Comparison of ENCODE assay signal across 13 cellular contexts in the genomic region with DNA sequence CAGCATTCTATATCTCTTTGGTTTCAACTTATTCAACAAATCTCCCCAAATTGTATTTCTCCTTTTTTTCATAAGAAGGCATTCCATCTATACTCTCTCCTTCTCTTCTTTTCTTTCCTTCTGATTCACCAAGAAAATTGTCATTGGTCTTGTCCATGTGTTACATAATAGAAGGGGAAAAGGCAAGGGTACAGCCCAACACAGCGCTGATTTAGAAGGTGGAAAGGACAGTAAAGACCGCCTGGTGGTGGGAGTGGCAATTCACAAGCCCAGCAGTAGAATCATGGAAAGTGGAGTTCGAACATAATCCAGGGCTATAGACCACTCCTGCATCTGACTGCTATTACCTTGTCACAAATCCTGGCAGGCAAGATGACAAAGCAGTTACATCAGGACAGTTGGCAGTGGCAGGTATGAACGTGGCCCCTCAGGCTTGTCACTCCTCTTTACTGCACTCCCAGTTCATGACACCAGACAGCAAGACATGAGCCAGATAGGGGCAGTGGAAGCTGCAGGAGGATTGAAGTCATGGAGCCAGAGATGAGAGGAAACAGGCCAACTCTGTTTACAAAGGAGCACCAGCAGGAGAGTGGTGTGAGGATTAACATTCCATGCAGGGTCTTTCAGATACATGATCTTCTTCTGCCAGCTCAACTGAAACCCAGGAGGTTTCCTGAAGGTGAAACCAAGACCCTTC. TPM values are rescaled to one million over a fixed set of nuclear protein-coding genes. Genes with fewer than 3 reads are reported as not detected.
DNase-seq lines count a peak whose midpoint lies in the region; ATAC-seq and TF ChIP-seq lines count a peak whose summit lies in the region.
"Had no signal": no experiment of that assay in that cellular context is flagged by ENCODE, and none has a peak within 500 bp of the region (broad histone marks: within the 10 kb centered on the region; RNA-seq: fewer than 3 reads in every experiment).

No MANE protein-coding gene starts in this region.

- no peak for DNase-seq in T-helper 2 cell treated with Interferon-gamma antibody and Interleukin-4, amounts not matched to agents 5 μg/mL and 100 μg/mL, for 36 hours (ENCODE audit: low spot score)
- no peak for DNase-seq in T-helper 2 cell
- DNase-seq in SK-MEL-5 (ENCODE audit: low read depth, low spot score) = peak; percentile 61
- DNase-seq in smooth muscle cell (lab: John Stamatoyannopoulos, UW; ENCODE audit: unreplicated experiment) = no peak
- DNase-seq in ureter (ENCODE audit: low spot score) = no peak
- DNase-seq: activated gamma-delta T cell treated with Interleukin-2 at 50 U/mL for 16 hours, colonic mucosa, NCI-H1417, NCI-H524, SIG-M5 had no signal

- H3K36me3 Mint-ChIP-seq in T-helper 2 cell treated with Interferon-gamma antibody and Interleukin-4, amounts not matched to agents 5 μg/mL and 100 μg/mL, for 36 hours (ENCODE audit: low read depth) = peaks cover 16% of the 10 kb centered on the region

- no peak overlapping the region for H2AFZ ChIP-seq in smooth muscle cell (ENCODE audit: low read depth)

- no peak overlapping the region for H3K4me3 Mint-ChIP-seq in T-helper 2 cell treated with Interferon-gamma antibody and Interleukin-4, amounts not matched to agents 5 μg/mL and 100 μg/mL, for 36 hours

- H3F3A ChIP-seq in smooth muscle cell (ENCODE audit: low read depth) = peaks cover 19% of the 10 kb centered on the region

- peak overlapping the region; percentile 15; the same call in 1 of the 2 replicates for H3K4me3 ChIP-seq in iPS-20b (ENCODE audit: low read length)
- no peak overlapping the region for H3K4me3 ChIP-seq in smooth muscle cell
- H3K4me3 ChIP-seq: colonic mucosa had no signal

- no peak for TF ChIP-seq CTCF in smooth muscle cell (IDR thresholded peaks at IDR 0.05; ENCODE audit: borderline replicate concordance, insufficient read depth, poor library complexity, severe bottlenecking)

- H3K27me3 ChIP-seq in iPS-20b (ENCODE audit: insufficient read depth, low read length) = peaks cover 23% of the 10 kb centered on the region
- no peaks in the 10 kb centered on the region for H3K27me3 ChIP-seq in smooth muscle cell (ENCODE audit: low read depth)
- H3K27me3 ChIP-seq: colonic mucosa had no signal

- H3K36me3 ChIP-seq in iPS-20b (ENCODE audit: insufficient read depth, low read depth, low read length) (no peaks in the 10 kb centered on the region), smooth muscle cell (ENCODE audit: low read depth) (no peaks in the 10 kb centered on the region)
- H3K36me3 ChIP-seq: colonic mucosa had no signal

- H3K79me2 ChIP-seq in smooth muscle cell (ENCODE audit: low read depth) = peaks cover 25% of the 10 kb centered on the region

- no peak overlapping the region for H3K9ac ChIP-seq in iPS-20b (ENCODE audit: low read depth, low read length)
- H3K9ac ChIP-seq in smooth muscle cell (ENCODE audit: low read depth) = no peak overlapping the region

- H3K4me1 Mint-ChIP-seq in T-helper 2 cell treated with Interferon-gamma antibody and Interleukin-4, amounts not matched to agents 5 μg/mL and 100 μg/mL, for 36 hours (ENCODE audit: low read depth) = peaks cover 35% of the 10 kb centered on the region

- H4K20me1 ChIP-seq in smooth muscle cell (ENCODE audit: low read depth) = peaks cover 22% of the 10 kb centered on the region

- peak overlapping the region; percentile 16 for H3K27ac Mint-ChIP-seq in T-helper 2 cell treated with Interferon-gamma antibody and Interleukin-4, amounts not matched to agents 5 μg/mL and 100 μg/mL, for 36 hours

- no peaks in the 10 kb centered on the region for H3K27me3 Mint-ChIP-seq in T-helper 2 cell treated with Interferon-gamma antibody and Interleukin-4, amounts not matched to agents 5 μg/mL and 100 μg/mL, for 36 hours (ENCODE audit: low read depth)

- ATAC-seq in GM21576 (IDR thresholded peaks at IDR 0.05; ENCODE audit: unreplicated experiment) = no peak
- no peak for ATAC-seq in GM18909 (IDR thresholded peaks at IDR 0.05; ENCODE audit: poor library complexity, unreplicated experiment)

- WGBS in smooth muscle cell (ENCODE audit: low lambda C conversion rate) = 57% methylated on average over 4 of the region's 4 CpGs

- H3K9me3 ChIP-seq in iPS-20b (ENCODE audit: insufficient read depth, low read depth, low read length) (no peaks in the 10 kb centered on the region), smooth muscle cell (replicated peaks; ENCODE audit: low read depth) (no peaks in the 10 kb centered on the region)
- H3K9me3 ChIP-seq: colonic mucosa had no signal

- in situ Hi-C loops in SK-MEL-5 (cut with HindIII; ENCODE audit: low pct_unique_long_range_greater_than_20kb, low sequenced_read_pairs) = no loop called here

- H3K4me2 ChIP-seq in smooth muscle cell = no peak overlapping the region

- H3K4me1 ChIP-seq in iPS-20b (ENCODE audit: insufficient read depth, low read length) = peaks cover 39% of the 10 kb centered on the region
- peaks cover 20% of the 10 kb centered on the region for H3K4me1 ChIP-seq in smooth muscle cell (ENCODE audit: low read depth)
- H3K4me1 ChIP-seq: colonic mucosa had no signal

- no peak overlapping the region for H3K27ac ChIP-seq in iPS-20b (ENCODE audit: low read length)
- peak overlapping the region; percentile 91 for H3K27ac ChIP-seq in smooth muscle cell (ENCODE audit: low read depth)
- H3K27ac ChIP-seq: colonic mucosa had no signal

- H3K9me3 Mint-ChIP-seq in T-helper 2 cell treated with Interferon-gamma antibody and Interleukin-4, amounts not matched to agents 5 μg/mL and 100 μg/mL, for 36 hours = no peaks in the 10 kb centered on the region

RNA-seq across cellular contexts. Expression of a gene that starts 2.1 kb away (rescaled TPM):
- total RNA-seq in SK-MEL-5 (2014; rRNA removed; shearing (Covaris generic)) = 107 and 110 TPM in 2 replicates
- polyA plus RNA-seq in SK-MEL-5 (2015; cell fraction: cytosol; rRNA removed) = 105 and 128 TPM in 2 replicates
- 645 and 654 TPM in 2 replicates for polyA plus RNA-seq in SK-MEL-5 (2015; cell fraction: nucleus; rRNA removed)
- total RNA-seq in smooth muscle cell = 33.8 and 40.3 TPM in 2 replicates
- polyA plus RNA-seq in smooth muscle cell = 32.2 and 45.1 TPM in 2 replicates
- 31.0 TPM for total RNA-seq in ureter
